ENCODE assay signal across 23 cellular contexts in the genomic region with DNA sequence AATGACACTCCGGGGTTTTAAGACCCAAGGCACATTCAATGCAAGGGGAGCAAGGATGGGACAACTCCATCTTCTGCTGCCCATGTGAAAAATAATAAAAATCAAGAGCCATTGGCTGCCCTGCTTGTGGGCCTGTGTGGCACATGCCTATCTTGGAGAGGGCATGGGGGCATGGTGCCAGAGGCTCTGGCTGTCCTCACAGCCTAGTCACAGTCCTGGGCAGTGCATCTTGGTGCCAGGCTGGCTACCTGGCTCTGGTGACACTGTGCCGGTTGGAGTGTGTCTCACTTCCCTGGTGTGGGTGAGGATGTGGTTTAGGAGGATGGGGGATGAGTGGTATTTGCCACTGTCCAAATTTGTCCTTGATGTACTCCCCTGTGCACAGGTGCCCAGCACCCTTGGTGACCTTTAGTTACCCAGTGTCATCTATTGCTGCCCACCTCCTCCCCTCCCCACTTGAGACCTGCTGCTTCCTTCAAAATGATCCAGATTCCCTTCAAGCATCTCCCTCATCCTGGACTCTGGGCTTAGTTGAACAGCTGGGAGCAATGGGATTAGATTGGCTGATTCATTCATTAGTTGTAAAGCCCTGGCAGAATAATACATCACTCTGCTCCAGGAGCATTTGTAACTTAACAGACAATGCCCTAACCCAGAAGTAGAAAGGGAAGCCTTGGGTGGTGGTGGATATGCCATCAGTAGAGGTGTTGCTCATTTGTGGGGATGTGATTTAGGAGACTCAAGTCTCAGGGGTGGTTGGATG. TPM values are rescaled to one million over a fixed set of nuclear protein-coding genes. Genes with fewer than 3 reads are reported as not detected.
DNase-seq lines count a peak whose midpoint lies in the region; ATAC-seq and TF ChIP-seq lines count a peak whose summit lies in the region.
"Had no signal": no experiment of that assay in that cellular context is flagged by ENCODE, and none has a peak within 500 bp of the region (broad histone marks: within the 10 kb centered on the region; RNA-seq: fewer than 3 reads in every experiment).

No MANE protein-coding gene starts in this region.

- no peaks in the 10 kb centered on the region for H3K9me3 ChIP-seq in right atrium auricular region
- H3K9me3 ChIP-seq in body of pancreas = no peaks in the 10 kb centered on the region
- H3K9me3 ChIP-seq: HAP-1 had no signal

- WGBS in body of pancreas, 2 donors = 85 to 97% methylated on average over 2 of the region's 2 CpGs

- peaks cover 9% of the 10 kb centered on the region for H3K36me3 ChIP-seq in right atrium auricular region
- H3K36me3 ChIP-seq in body of pancreas (replicated peaks in 1 of 2; ENCODE audit: insufficient read depth in 1 of 2, low read depth in 2 of 2) = no peaks in the 10 kb centered on the region
- H3K36me3 ChIP-seq: HAP-1 had no signal

- H3K27ac ChIP-seq in right atrium auricular region = no peak overlapping the region
- H3K27ac ChIP-seq in body of pancreas = no peak overlapping the region
- H3K27ac ChIP-seq: 22Rv1, GM23248 had no signal

- ATAC-seq in Right ventricle myocardium inferior (peak; percentile 22), body of pancreas (no peak)
- ATAC-seq: PC-3 had no signal

- DNase-seq in Right ventricle myocardium inferior (ENCODE audit: missing footprints) (no peak), right atrium auricular region (ENCODE audit: low spot score) (no peak), cardiac septum (ENCODE audit: low spot score) (peak; percentile 74), myocyte (ENCODE audit: low read depth) (peak; percentile 47), NCI-H1694 (lab: John Stamatoyannopoulos, UW) (no peak), body of pancreas (no peak), NOMO-1 (lab: John Stamatoyannopoulos, UW; ENCODE audit: unreplicated experiment in 2 of 2) (no peak), D341Med (ENCODE audit: low spot score) (no peak)
- DNase-seq: COR-L47, DMS153, GDM1, GM23248, NCI-H1105 treated with DMSO at 0.1 percent for 48 hours, NCI-H187, NCI-H2227 treated with DMSO at 0.1 percent for 48 hours, NCI-H510A treated with DMSO at 0.1 percent for 48 hours, NCI-H774, PC-3, RPMI8226 had no signal

- intact Hi-C loops in Right ventricle myocardium inferior (cut with DNase I) = loop anchor here (10.0 kb wide), 1 partner anchor 308 kb away; a partner anchor contains a TSS
- intact Hi-C loops in cardiac septum (cut with DNase I) = loop anchor here (10.0 kb wide), 1 partner anchor 308 kb away; a partner anchor contains a TSS
- intact Hi-C loops in body of pancreas (cut with DNase I) = no loop called here

- no peaks in the 10 kb centered on the region for H3K27me3 ChIP-seq in right atrium auricular region
- H3K27me3 ChIP-seq in body of pancreas = no peaks in the 10 kb centered on the region

- H3K4me1 ChIP-seq in right atrium auricular region (peaks cover 0 to 58% of the 10 kb centered on the region in 2 donors), body of pancreas (peaks cover 42% of the 10 kb centered on the region)
- H3K4me1 ChIP-seq: HAP-1 had no signal

- H3K4me3 ChIP-seq in right atrium auricular region = no peak overlapping the region
- H3K4me3 ChIP-seq in body of pancreas = no peak overlapping the region
- H3K4me3 ChIP-seq: GM23248, HAP-1 had no signal

- TF ChIP-seq CTCF in right atrium auricular region (IDR thresholded peaks at IDR 0.05) = no peak
- no peak for TF ChIP-seq CTCF in body of pancreas (IDR thresholded peaks at IDR 0.05)

- no peak for TF ChIP-seq POLR2A in body of pancreas (IDR thresholded peaks at IDR 0.05)

RNA-seq across cellular contexts. Expression of a gene that starts 4.6 kb away (rescaled TPM):
- total RNA-seq in Right ventricle myocardium inferior (4.6 TPM), right atrium auricular region (1 to 10 TPM; 2.6 to 4.6 TPM), cardiac septum (2.6 TPM), myocyte (11.6 and 12.9 TPM in 2 replicates), body of pancreas (1 to 10 TPM; 4.7 to 5.6 TPM)
- 5.4 TPM for polyA plus RNA-seq in myocyte (2012)

RNA-seq across cellular contexts. Expression of a gene that starts 22.8 kb away (rescaled TPM):
- total RNA-seq in Right ventricle myocardium inferior (1.4 TPM), right atrium auricular region (under 1 TPM in 1 of 2 donors, not detected in 1; 0.39 TPM), cardiac septum (1.1 TPM), myocyte (23.5 and 34.5 TPM in 2 replicates), body of pancreas (not detected)
- polyA plus RNA-seq in myocyte (2012) = 1.6 TPM
- total RNA-seq: Daoy, GM23248, LHCN-M2, PC-3 had no signal
- polyA plus RNA-seq: GM23248 had no signal

Comparison
In these comparisons a context has a peak if more than half of its experiments do, and no peak if none do; other contexts are left out.
1. DNase-seq: peak in cardiac septum (single experiment) and myocyte (single experiment); none in Right ventricle myocardium inferior (single experiment), right atrium auricular region (single experiment), NCI-H1694 (single experiment), body of pancreas (0 of 4), NOMO-1 (0 of 2) and D341Med (single experiment).
2. RNA of a gene that starts 22.8 kb away (total RNA-seq): 23.5 to 34.5 TPM in myocyte; 1.4 TPM in Right ventricle myocardium inferior (single experiment), 1.1 TPM in cardiac septum (single experiment), 0.39 TPM in right atrium auricular region and not detected in body of pancreas; every median in the first group is over 10 times any median in the second.